14 cellular contexts compared by ENCODE assay signal in the genomic region with DNA sequence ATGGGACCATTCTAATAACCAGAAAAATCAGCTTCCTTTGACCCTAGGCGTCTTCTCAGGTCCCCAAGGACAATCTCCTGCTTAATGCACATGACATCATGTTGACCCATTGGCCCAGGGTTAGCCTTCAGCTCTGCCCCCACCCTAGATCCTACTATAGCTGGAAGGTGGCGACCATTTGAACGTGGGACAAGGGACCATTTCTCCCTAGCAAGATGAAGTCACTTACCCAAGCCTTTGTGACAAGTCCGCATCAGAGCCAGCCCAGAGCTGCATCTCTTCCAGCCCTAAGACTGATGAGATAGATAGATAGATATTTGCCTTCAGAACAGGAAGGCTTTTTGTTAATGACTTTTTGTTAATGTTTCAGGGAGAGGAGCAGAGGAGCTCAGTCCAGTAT. TPM values are rescaled to one million over a fixed set of nuclear protein-coding genes. Genes with fewer than 3 reads are reported as not detected.
DNase-seq lines count a peak whose midpoint lies in the region; ATAC-seq and TF ChIP-seq lines count a peak whose summit lies in the region.
"Had no signal": no experiment of that assay in that cellular context is flagged by ENCODE, and none has a peak within 500 bp of the region (broad histone marks: within the 10 kb centered on the region; RNA-seq: fewer than 3 reads in every experiment).

No MANE protein-coding gene starts in this region.

- no peak overlapping the region for H2BK5ac ChIP-seq in trophoblast cell (ENCODE audit: low read depth, low read length, poor library complexity)

- H3K27ac ChIP-seq in WERI-Rb-1 (peak overlapping the region; percentile 98), trophoblast cell (ENCODE audit: low read depth, low read length) (no peak overlapping the region), stomach (no peak overlapping the region)
- H3K27ac ChIP-seq: GM23248 had no signal

- H3K4me1 Mint-ChIP-seq in activated naive CD4-positive, alpha-beta T cell treated with anti-CD3 and anti-CD28 coated beads for 36 hours (ENCODE audit: low read depth): peaks cover 12% of the 10 kb centered on the region

- no peak overlapping the region for H3K18ac ChIP-seq in trophoblast cell (ENCODE audit: low read length)

- no peak overlapping the region for H3K23ac ChIP-seq in trophoblast cell (ENCODE audit: low read length)

- H4K12ac ChIP-seq in trophoblast cell (ENCODE audit: low read depth, low read length): no peak overlapping the region

- no peak overlapping the region for H2AFZ ChIP-seq in trophoblast cell (ENCODE audit: insufficient read depth, low read length, poor library complexity)
- H2AFZ ChIP-seq: GM23248 had no signal

- ATAC-seq in GM19328 (IDR thresholded peaks at IDR 0.05; ENCODE audit: unreplicated experiment): no peak
- ATAC-seq: HCT116 had no signal

- H3K4me3 ChIP-seq in WERI-Rb-1 (ENCODE audit: low read depth, low read length) (no peak overlapping the region), trophoblast cell (ENCODE audit: low read depth, low read length) (no peak overlapping the region), stomach (no peak overlapping the region)
- H3K4me3 ChIP-seq: GM23248 had no signal

- H3K27me3 Mint-ChIP-seq in activated naive CD4-positive, alpha-beta T cell treated with anti-CD3 and anti-CD28 coated beads for 36 hours (ENCODE audit: low read depth): no peaks in the 10 kb centered on the region

- no peak overlapping the region for H2AK5ac ChIP-seq in trophoblast cell (ENCODE audit: low read length)

- WGBS in trophoblast cell (ENCODE audit: extremely low coverage, insufficient coverage, insufficient read length): no CpG with 5 or more reads among the region's 4 CpGs
- 90 to 97% (median 95%) methylated on average over 4 of the region's 4 CpGs for WGBS in stomach, 5 donors

- H3K4me3 Mint-ChIP-seq in activated naive CD4-positive, alpha-beta T cell treated with anti-CD3 and anti-CD28 coated beads for 36 hours: no peak overlapping the region
- H3K4me3 Mint-ChIP-seq: B cell; CD4-positive, alpha-beta T cell had no signal

- CTCF ChIA-PET in activated naive CD4-positive, alpha-beta T cell treated with anti-CD3 and anti-CD28 coated beads for 36 hours (lab: Charles Lee): interaction anchor here (0.6 to 4.6 kb wide), 26 partner anchors 8 to 620 kb away, joined by 3 to 92 read pairs (median 4); a partner anchor contains a TSS

- H2BK12ac ChIP-seq in trophoblast cell (ENCODE audit: low read length): peak overlapping the region; percentile 28

- no peak overlapping the region for H3K9ac ChIP-seq in trophoblast cell (ENCODE audit: low read length)
- H3K9ac ChIP-seq: GM23248 had no signal

- H3K27ac Mint-ChIP-seq in activated naive CD4-positive, alpha-beta T cell treated with anti-CD3 and anti-CD28 coated beads for 36 hours: no peak overlapping the region
- H3K27ac Mint-ChIP-seq: B cell had no signal

- no peaks in the 10 kb centered on the region for H3K36me3 ChIP-seq in WERI-Rb-1
- no peaks in the 10 kb centered on the region for H3K36me3 ChIP-seq in trophoblast cell (ENCODE audit: control insufficient read depth in 1 of 2, insufficient read depth in 2 of 2, low read length in 2 of 2)
- no peaks in the 10 kb centered on the region for H3K36me3 ChIP-seq in stomach

- TF ChIP-seq EP300 in stomach (IDR thresholded peaks at IDR 0.05): no peak

- no peaks in the 10 kb centered on the region for H3K79me2 ChIP-seq in trophoblast cell (ENCODE audit: control insufficient read depth, insufficient read depth, low read length, poor library complexity)

- H3K36me3 Mint-ChIP-seq in activated naive CD4-positive, alpha-beta T cell treated with anti-CD3 and anti-CD28 coated beads for 36 hours (ENCODE audit: low read depth): no peaks in the 10 kb centered on the region

- H3K4ac ChIP-seq in trophoblast cell (ENCODE audit: low read depth, low read length): no peak overlapping the region

- in situ Hi-C loops in GM13977 (cut with MboI; ENCODE audit: low pct_unique_long_range_greater_than_20kb, low sequenced_read_pairs, unreplicated experiment): loop anchor here (10.0 kb wide), 1 partner anchor 240 kb away; no protein-coding TSS in a partner anchor

- H3K4me1 ChIP-seq in trophoblast cell (ENCODE audit: control insufficient read depth in 1 of 2, insufficient read depth in 2 of 2, low read length in 2 of 2): peaks cover 9 to 11% of the 10 kb centered on the region in 2 experiments
- H3K4me1 ChIP-seq in stomach: peaks cover 6 to 20% (median 13%) of the 10 kb centered on the region in 4 donors

- H3K79me1 ChIP-seq in trophoblast cell (ENCODE audit: low read length): peaks cover 15% of the 10 kb centered on the region

- H3K9me3 Mint-ChIP-seq in activated naive CD4-positive, alpha-beta T cell treated with anti-CD3 and anti-CD28 coated beads for 36 hours: no peaks in the 10 kb centered on the region
- H3K9me3 Mint-ChIP-seq: CD4-positive, alpha-beta T cell had no signal

- no peak overlapping the region for H4K8ac ChIP-seq in trophoblast cell (ENCODE audit: low read depth, low read length)

- intact Hi-C loops in stomach (cut with DNase I; ENCODE audit: low total_unique reads): loop anchor here (10.0 kb wide), 1 partner anchor 240 kb away; no protein-coding TSS in a partner anchor
- intact Hi-C loops in activated naive CD4-positive, alpha-beta T cell treated with anti-CD3 and anti-CD28 coated beads for 36 hours (cut with micrococcal nuclease): loop anchor here (2.0 to 10.0 kb wide), 2 partner anchors 140 to 170 kb away; a partner anchor contains a TSS

- H3K27me3 ChIP-seq in WERI-Rb-1 (ENCODE audit: insufficient read depth, low read depth, severe bottlenecking) (no peaks in the 10 kb centered on the region), trophoblast cell (ENCODE audit: insufficient read depth, low read length) (no peaks in the 10 kb centered on the region), stomach (peaks cover 0 to 6% (median 0%) of the 10 kb centered on the region in 3 donors)

- H2BK120ac ChIP-seq in trophoblast cell (ENCODE audit: insufficient read depth, low read length, poor library complexity): no peak overlapping the region

- H3K9me3 ChIP-seq in WERI-Rb-1 (ENCODE audit: severe bottlenecking) (no peaks in the 10 kb centered on the region), trophoblast cell (ENCODE audit: insufficient read depth, low read depth, low read length) (no peaks in the 10 kb centered on the region), stomach (no peaks in the 10 kb centered on the region)

- H3K4me2 ChIP-seq in trophoblast cell (ENCODE audit: low read length): no peak overlapping the region

- peak overlapping the region; percentile 10 for H4K91ac ChIP-seq in trophoblast cell (ENCODE audit: low read depth, low read length)

- no peak for TF ChIP-seq POLR2A in stomach (IDR thresholded peaks at IDR 0.05)

- TF ChIP-seq CTCF in GM13977 (IDR thresholded peaks at IDR 0.05; ENCODE audit: extremely low read depth, insufficient read depth, missing control alignments): no peak
- TF ChIP-seq CTCF in WERI-Rb-1 (IDR thresholded peaks at IDR 0.05; ENCODE audit: low read depth, low read length): no peak
- no peak for TF ChIP-seq CTCF in stomach (IDR thresholded peaks at IDR 0.05)

- H3K14ac ChIP-seq in trophoblast cell (ENCODE audit: low read length): no peak overlapping the region

- DNase-seq in GM13977 (ENCODE audit: low spot score): peak; percentile 14
- peak; percentile 22 for DNase-seq in WERI-Rb-1
- DNase-seq in trophoblast cell: no peak
- DNase-seq in stomach: peak; percentile 17
- DNase-seq in activated naive CD4-positive, alpha-beta T cell treated with anti-CD3 and anti-CD28 coated beads for 36 hours: no peak
- DNase-seq in NCI-H2081 treated with DMSO at 0.1 percent for 48 hours (lab: John Stamatoyannopoulos, UW): no peak
- DNase-seq: C1 segment of cervical spinal cord, Calu3, DMS 273 treated with DMSO at 0.1 percent for 48 hours, GM23248 had no signal

RNA-seq across cellular contexts. Expression of a gene that starts 28.2 kb away (rescaled TPM):
- polyA plus RNA-seq in trophoblast cell (2013): 20.9 and 23.2 TPM in 2 replicates
- total RNA-seq in stomach: 10 to 100 TPM in 3 of 5 donors, 1 to 10 TPM in 2; 5.8 to 34.6 (median 20.7) TPM
- 1 to 10 TPM; 3.8 to 6.4 (median 6.2) TPM for polyA plus RNA-seq in stomach
- 10 to 100 TPM; 24.8 to 25.7 TPM for total RNA-seq in activated naive CD4-positive, alpha-beta T cell treated with anti-CD3 and anti-CD28 coated beads for 36 hours

Comparison
In these comparisons a context has a peak if more than half of its experiments do, and no peak if none do; other contexts are left out.
1. DNase-seq: peak in GM13977 (single experiment), WERI-Rb-1 (single experiment) and stomach (single experiment); none in trophoblast cell (0 of 2), activated naive CD4-positive, alpha-beta T cell treated with anti-CD3 and anti-CD28 coated beads for 36 hours (single experiment) and NCI-H2081 treated with DMSO at 0.1 percent for 48 hours (single experiment).